ENCODE assay signal across 26 cellular contexts in the genomic region with DNA sequence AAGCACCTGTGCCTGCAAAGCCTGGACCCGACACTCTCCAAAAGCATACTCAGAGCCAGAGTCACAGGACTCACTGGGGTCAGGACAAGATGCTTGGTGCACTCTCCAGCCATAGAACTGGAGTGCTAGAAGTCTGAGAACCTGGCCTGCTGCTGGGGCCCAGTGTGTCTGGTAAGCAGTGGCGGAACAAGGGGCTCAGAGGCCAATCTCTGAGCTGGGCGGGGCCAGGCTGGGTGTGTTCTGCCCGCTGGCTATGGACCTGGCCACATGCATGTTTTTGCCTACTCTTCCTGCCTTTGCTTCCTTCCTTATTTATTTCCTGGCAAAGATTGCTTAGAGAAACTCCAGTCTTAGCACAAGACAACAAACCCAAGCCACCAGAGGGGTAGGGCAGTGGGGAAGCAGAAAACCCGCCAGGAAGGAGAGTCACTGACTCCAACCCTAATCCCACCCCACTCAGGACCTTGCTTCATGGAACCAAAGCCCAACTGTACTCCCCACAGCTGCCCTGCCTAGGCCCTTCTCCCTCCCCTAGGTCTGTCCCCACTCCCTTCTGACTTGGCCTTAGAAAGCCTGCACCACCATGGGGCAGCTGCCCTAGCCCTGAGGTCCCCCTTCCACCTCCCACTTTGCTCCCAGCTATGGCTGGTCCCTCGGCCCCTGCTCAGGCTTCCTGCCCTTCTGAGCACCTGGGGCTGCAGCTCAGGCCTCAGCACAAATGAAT.
DNase-seq lines count a peak whose midpoint lies in the region; ATAC-seq, FAIRE-seq and TF ChIP-seq lines count a peak whose summit lies in the region.
"Had no signal": no experiment of that assay in that cellular context is flagged by ENCODE, and none has a peak within 500 bp of the region (broad histone marks: within the 10 kb centered on the region; RNA-seq: fewer than 3 reads in every experiment).

No MANE protein-coding gene starts in this region.

- DNase-seq in SW480 (ENCODE audit: low spot score) (peak; percentile 0), HepG2 (ENCODE audit: low spot score) (no peak), osteoblast (ENCODE audit: insufficient read length, low spot score, missing footprints) (peak; percentile 29), upper lobe of right lung (peak; percentile 42), activated gamma-delta T cell treated with Interleukin-2 at 50 U/mL for 16 hours (no peak), middle frontal gyrus (ENCODE audit: extremely low spot score, low spot score) (no peak)
- no peak for DNase-seq in naive thymus-derived CD8-positive, alpha-beta T cell
- DNase-seq: CD8-positive, alpha-beta memory T cell; DMS 273 treated with DMSO at 0.1 percent for 48 hours; DMS79; EL; GF-D8; Karpas-422; NCI-H1092; NCI-H1417 treated with DMSO at 0.1 percent for 48 hours; NCI-H187; NCI-H2081 treated with DMSO at 0.1 percent for 48 hours; NCI-H2171; NCI-H345; NCI-H524 treated with DMSO at 0.1 percent for 48 hours; NCI-H774; SK-N-SH had no signal

- no peak overlapping the region for H3K27ac Mint-ChIP-seq in naive thymus-derived CD8-positive, alpha-beta T cell
- H3K27ac Mint-ChIP-seq: CD8-positive, alpha-beta memory T cell had no signal

- H3K4me3 ChIP-seq in HepG2 (replicated peaks in 1 of 3; ENCODE audit: insufficient read depth in 1 of 3, low read depth in 2 of 3, low read length in 3 of 3) (no peak overlapping the region), osteoblast (ENCODE audit: insufficient read depth, low read length) (no peak overlapping the region), upper lobe of right lung (no peak overlapping the region)
- H3K4me3 ChIP-seq: A549 had no signal

- H3K27me3 Mint-ChIP-seq in naive thymus-derived CD8-positive, alpha-beta T cell: peaks cover 28 to 62% (median 52%) of the 10 kb centered on the region in 5 donors

- WGBS in HepG2 (ENCODE audit: low lambda C conversion rate): 9% methylated on average over 5 of the region's 6 CpGs

- peaks cover 0 to 5% (median 3%) of the 10 kb centered on the region in 3 donors for H3K36me3 Mint-ChIP-seq in naive thymus-derived CD8-positive, alpha-beta T cell
- H3K36me3 Mint-ChIP-seq: CD8-positive, alpha-beta memory T cell had no signal

- no peak for TF ChIP-seq POLR2A in HepG2 (IDR thresholded peaks at IDR 0.05; ENCODE audit: insufficient read depth in 1 of 2, low read depth in 2 of 2, low read length in 2 of 2)

- H3K4me1 ChIP-seq in HepG2 (ENCODE audit: insufficient read depth, low read length): peaks cover 8% of the 10 kb centered on the region
- no peaks in the 10 kb centered on the region for H3K4me1 ChIP-seq in osteoblast (ENCODE audit: insufficient read depth, low read length)
- H3K4me1 ChIP-seq in upper lobe of right lung: no peaks in the 10 kb centered on the region
- H3K4me1 ChIP-seq: A549 had no signal

- H4K20me1 ChIP-seq in HepG2 (ENCODE audit: insufficient read depth, low read length) (0 out of 2 replicates have a peak, but pooled peaks cover 3% of the 10 kb centered on the region), osteoblast (ENCODE audit: insufficient read depth, low read length) (no peaks in the 10 kb centered on the region)

- H3K9me3 ChIP-seq in HepG2 (ENCODE audit: low read length) (no peaks in the 10 kb centered on the region), osteoblast (ENCODE audit: low read depth, low read length) (no peaks in the 10 kb centered on the region), upper lobe of right lung (no peaks in the 10 kb centered on the region)
- H3K9me3 ChIP-seq: A549, SK-N-SH had no signal

- H3K36me3 ChIP-seq in HepG2 (replicated peaks in 1 of 2; ENCODE audit: control insufficient read depth in 1 of 2, insufficient read depth in 2 of 2, low read length in 2 of 2) (no peaks in the 10 kb centered on the region), osteoblast (ENCODE audit: insufficient read depth, low read length) (no peaks in the 10 kb centered on the region), upper lobe of right lung (no peaks in the 10 kb centered on the region)

- H3K27ac ChIP-seq in HepG2 (ENCODE audit: extremely low read length, insufficient read depth, low read length) (no peak overlapping the region), osteoblast (ENCODE audit: low read depth, low read length) (no peak overlapping the region), upper lobe of right lung (no peak overlapping the region)
- H3K27ac ChIP-seq: A549, C4-2B, HL-60 had no signal

- H3K27me3 ChIP-seq in HepG2 (ENCODE audit: control insufficient read depth in 1 of 2, insufficient read depth in 2 of 2, low read length in 2 of 2) (peaks cover 1 to 21% of the 10 kb centered on the region in 2 experiments; a peak in 4 of 5 replicates), osteoblast (ENCODE audit: insufficient read depth, low read length) (peaks cover 21% of the 10 kb centered on the region), upper lobe of right lung (peaks cover 25% of the 10 kb centered on the region)

- H3K4me2 ChIP-seq in HepG2 (ENCODE audit: low read depth, low read length) (no peak overlapping the region), osteoblast (ENCODE audit: insufficient read depth, low read length) (no peak overlapping the region)
- H3K4me2 ChIP-seq: A549, SK-N-SH had no signal

- ATAC-seq in HepG2 (peak; percentile 32), upper lobe of right lung (no peak)
- no peak for ATAC-seq in naive thymus-derived CD8-positive, alpha-beta T cell
- ATAC-seq: A549 had no signal

- no peak overlapping the region for H3K9ac ChIP-seq in HepG2 (ENCODE audit: insufficient read depth, low read depth, low read length)
- H3K9ac ChIP-seq: SK-N-SH had no signal

- H3K4me3 Mint-ChIP-seq in naive thymus-derived CD8-positive, alpha-beta T cell: no peak overlapping the region
- H3K4me3 Mint-ChIP-seq: CD8-positive, alpha-beta memory T cell had no signal

- H2AFZ ChIP-seq in HepG2 (ENCODE audit: low read length) (no peak overlapping the region), osteoblast (ENCODE audit: low read length) (no peak overlapping the region)

- no TSS peak for BruUV-seq in HepG2 (replicated peaks; lab: Mats Ljungman, UMichigan)

- peaks cover 0 to 13% (median 9%) of the 10 kb centered on the region in 4 donors for H3K4me1 Mint-ChIP-seq in naive thymus-derived CD8-positive, alpha-beta T cell

- H3K79me2 ChIP-seq in HepG2 (ENCODE audit: insufficient read depth, low read length): no peaks in the 10 kb centered on the region
- H3K79me2 ChIP-seq in osteoblast (ENCODE audit: insufficient read depth, low read length): no peaks in the 10 kb centered on the region

- TF ChIP-seq CTCF in HepG2 (CRISPR knock-in tag; IDR thresholded peaks at IDR 0.05) (no peak), osteoblast (IDR thresholded peaks at IDR 0.05; ENCODE audit: extremely low read depth, low read depth, low read length) (no peak), upper lobe of right lung (IDR thresholded peaks at IDR 0.05) (no peak)

- CTCF ChIA-PET in HepG2 (lab: Yijun Ruan, JAX; ENCODE audit: low intra/inter-chr PET ratio, low total read pairs): no interaction called here

- intact Hi-C loops in HepG2 (cut with micrococcal nuclease; ENCODE audit: unreplicated experiment): no loop called here
- intact Hi-C loops in upper lobe of right lung (cut with DNase I): no loop called here

- H3K9me3 Mint-ChIP-seq in naive thymus-derived CD8-positive, alpha-beta T cell: peaks cover 0 to 18% (median 3%) of the 10 kb centered on the region in 9 donors

- TF ChIP-seq RAD21 in HepG2 (CRISPR knock-in tag; IDR thresholded peaks at IDR 0.05): no peak

- POLR2A ChIA-PET in HepG2 (lab: Yijun Ruan, JAX): no interaction called here
- POLR2A ChIA-PET in naive thymus-derived CD8-positive, alpha-beta T cell (lab: Charles Lee): no interaction called here

- in situ Hi-C loops in HepG2 (cut with HindIII; ENCODE audit: extremely low pct_ligation_motif_present, low pct_unique_long_range_greater_than_20kb): no loop called here

- FAIRE-seq in HepG2 (lab: Jason Lieb, UNC): no peak
- FAIRE-seq: A549, GM12891 had no signal

- TF ChIP-seq EP300 in HepG2 (IDR thresholded peaks at IDR 0.05; ENCODE audit: low read depth in 2 of 2, low read length in 2 of 2): no peak
- no peak for TF ChIP-seq EP300 in HepG2 (CRISPR knock-in tag; IDR thresholded peaks at IDR 0.05; ENCODE audit: borderline replicate concordance)

TF ChIP-seq in HepG2, 621 proteins besides CTCF, POLR2A, EP300 and RAD21 (continues in another document):
- TF ChIP-seq MLX (CRISPR knock-in tag; IDR thresholded peaks at IDR 0.05): no peak
- no peak for TF ChIP-seq SRSF9 (IDR thresholded peaks at IDR 0.05; ENCODE audit: borderline replicate concordance, insufficient read depth, low read depth, low read length, poor library complexity, severe bottlenecking)
- no peak for TF ChIP-seq DMTF1 (CRISPR knock-in tag; IDR thresholded peaks at IDR 0.05)
- no peak for TF ChIP-seq ZNF841 (CRISPR knock-in tag; IDR thresholded peaks at IDR 0.05; ENCODE audit: borderline replicate concordance)
- no peak for TF ChIP-seq ESRRA (CRISPR knock-in tag; IDR thresholded peaks at IDR 0.05; ENCODE audit: low read depth)
- TF ChIP-seq ZNF576 (CRISPR knock-in tag; IDR thresholded peaks at IDR 0.05): no peak
- no peak for TF ChIP-seq FOXK1 (CRISPR knock-in tag; IDR thresholded peaks at IDR 0.05; ENCODE audit: borderline replicate concordance, low read depth)

Comparison
In these comparisons a context has a peak if more than half of its experiments do, and no peak if none do; other contexts are left out.
1. DNase-seq: peak in SW480 (single experiment), osteoblast (single experiment) and upper lobe of right lung (single experiment); none in HepG2 (single experiment), activated gamma-delta T cell treated with Interleukin-2 at 50 U/mL for 16 hours (single experiment), middle frontal gyrus (single experiment) and naive thymus-derived CD8-positive, alpha-beta T cell (0 of 10).